24 cellular contexts compared by ENCODE assay signal in genomic region chr4:36130641-36131040, GRCh38.
"Had no signal": no experiment of that assay in that cellular context is flagged by ENCODE, and none has a peak within 500 bp of the region (broad histone marks: within the 10 kb centered on the region; RNA-seq: fewer than 3 reads in every experiment).

No MANE protein-coding gene starts in this region.

- ATAC-seq: K562 had no signal

- H3K36me3 ChIP-seq: SJSA1 had no signal

- H3K4me3 ChIP-seq: K562, SJSA1, SK-N-MC had no signal

- H3K27ac Mint-ChIP-seq: IgD-negative memory B cell had no signal

- DNase-seq: Kasumi-1, MM.1S, MV-4-11, NCI-H1048, NCI-H1105, NCI-H1417, NCI-H1436 treated with DMSO at 0.1 percent for 48 hours, NCI-H1694, NCI-H1930, NCI-H2081, NCI-H2107, NCI-H2227 treated with DMSO at 0.1 percent for 48 hours, NCI-H510A, NCI-H524 treated with DMSO at 0.1 percent for 48 hours, NCI-H69, NCI-H774, Right ventricle myocardium superior, RPMI8226, SIG-M5 had no signal

- H3K9me3 ChIP-seq: SJSA1 had no signal

- H3K27ac ChIP-seq: KMS-11, SJSA1, SK-N-MC had no signal

- H3K4me1 Mint-ChIP-seq: IgD-negative memory B cell had no signal

- H3K4me2 ChIP-seq: KMS-11 had no signal

- H3K27me3 Mint-ChIP-seq: IgD-negative memory B cell had no signal

- H3K27me3 ChIP-seq: SJSA1 had no signal

- H3K9me3 Mint-ChIP-seq: IgD-negative memory B cell had no signal

- H3K4me3 Mint-ChIP-seq: IgD-negative memory B cell had no signal

- H3K9ac ChIP-seq: KMS-11 had no signal

- H3K4me1 ChIP-seq: SJSA1 had no signal
